ENCODE assay signal across 8 cellular contexts in the genomic region with DNA sequence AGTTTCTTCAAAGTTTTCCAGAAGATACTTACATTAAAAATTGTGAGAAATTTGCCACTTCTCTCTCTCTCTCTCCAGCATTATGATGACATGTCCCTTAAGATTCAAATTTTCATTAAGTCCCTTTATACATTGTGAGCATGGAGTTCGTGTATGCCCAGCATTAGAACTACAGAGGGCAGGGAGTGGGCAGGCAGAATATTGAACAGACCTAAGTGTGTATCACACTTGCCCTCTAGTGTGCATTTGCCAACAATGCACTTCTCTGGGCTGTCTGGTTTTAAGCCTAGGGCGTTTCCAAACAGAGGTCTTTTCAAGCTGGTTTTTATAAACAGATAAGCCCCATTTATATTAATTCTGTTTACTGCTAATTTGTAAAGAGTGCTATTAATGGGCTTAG. TPM values are rescaled to one million over a fixed set of nuclear protein-coding genes. Genes with fewer than 3 reads are reported as not detected.
DNase-seq lines count a peak whose midpoint lies in the region; FAIRE-seq and TF ChIP-seq lines count a peak whose summit lies in the region.

No MANE protein-coding gene starts in this region.

- FAIRE-seq in TTC549 (lab: Jason Lieb, UNC): peak; percentile 84

- H3K9me3 Mint-ChIP-seq in progenitor cell of endocrine pancreas (ENCODE audit: low read depth): no peaks in the 10 kb centered on the region

- peaks cover 9% of the 10 kb centered on the region for H3K27me3 Mint-ChIP-seq in progenitor cell of endocrine pancreas

- no peaks in the 10 kb centered on the region for H3K4me1 Mint-ChIP-seq in progenitor cell of endocrine pancreas (ENCODE audit: low read depth)

- H3K27ac Mint-ChIP-seq in progenitor cell of endocrine pancreas: no peak overlapping the region

- TF ChIP-seq CTCF in AG09309 (IDR thresholded peaks at IDR 0.05; ENCODE audit: control insufficient read depth, insufficient read depth, low read depth, low read length, missing control alignments): peak; percentile 65
- peak; percentile 73 for TF ChIP-seq CTCF in GM12864 (IDR thresholded peaks at IDR 0.05; ENCODE audit: low read depth, low read length, missing control alignments)
- peak; percentile 70 for TF ChIP-seq CTCF in progenitor cell of endocrine pancreas (IDR thresholded peaks at IDR 0.05; ENCODE audit: unreplicated experiment)

- DNase-seq in AG09309 (ENCODE audit: low read depth) (peak; percentile 23), GM12864 (ENCODE audit: low read depth) (peak; percentile 3), HCEC 1CT (peak; percentile 71), LHCN-M2 (ENCODE audit: low read depth) (peak; percentile 81), foreskin melanocyte (peak; percentile 75), progenitor cell of endocrine pancreas (ENCODE audit: low spot score, unreplicated experiment) (no peak), ecto neural progenitor cell (ENCODE audit: low spot score) (no peak)

- H3K4me3 ChIP-seq in AG09309 (ENCODE audit: control insufficient read depth, low read depth, low read length): no peak overlapping the region
- H3K4me3 ChIP-seq in GM12864 (ENCODE audit: low read depth, low read length): no peak overlapping the region

- no peaks in the 10 kb centered on the region for H3K36me3 Mint-ChIP-seq in progenitor cell of endocrine pancreas (ENCODE audit: insufficient read depth)

- H3K4me3 Mint-ChIP-seq in progenitor cell of endocrine pancreas (ENCODE audit: low read depth): no peak overlapping the region

RNA-seq across cellular contexts. Expression of gene CMSS1, which starts 28.3 kb away (rescaled TPM):
- total RNA-seq in LHCN-M2 (2014; rRNA removed) (29.2 and 37.1 TPM in 2 replicates), progenitor cell of endocrine pancreas (35.7 and 43.5 TPM in 2 replicates)
- polyA plus RNA-seq in LHCN-M2 (2012): 38.9 TPM

Comparison
In these comparisons a context has a peak if more than half of its experiments do, and no peak if none do; other contexts are left out.
1. DNase-seq: peak in AG09309 (single experiment), GM12864 (single experiment), HCEC 1CT (single experiment), LHCN-M2 (single experiment) and foreskin melanocyte (single experiment); none in progenitor cell of endocrine pancreas (single experiment) and ecto neural progenitor cell (single experiment).
2. Peak in every context shown above with its lines, with median percentiles within 50 percentile points of each other: CTCF ChIP-seq.